Comparison of ENCODE assay signal across 8 cellular contexts in genomic region chr2:120253021-120253882, GRCh38. TPM values are rescaled to one million over a fixed set of nuclear protein-coding genes. Genes with fewer than 3 reads are reported as not detected.
DNase-seq lines count a peak whose midpoint lies in the region; ATAC-seq, FAIRE-seq and TF ChIP-seq lines count a peak whose summit lies in the region.

No MANE protein-coding gene starts in this region.

- no peaks in the 10 kb centered on the region for H4K20me1 ChIP-seq in SU-DHL-6 (ENCODE audit: low read depth, low read length)

- peaks cover 58% of the 10 kb centered on the region for H3K4me1 Mint-ChIP-seq in brain

- H3K9ac ChIP-seq in SU-DHL-6 (ENCODE audit: low read length): peak overlapping the region; percentile 51

- peak overlapping the region; percentile 74 to 94 (median 83) for H3K27ac Mint-ChIP-seq in brain

- H3K27me3 Mint-ChIP-seq in brain: peaks cover 32% of the 10 kb centered on the region

- H3F3A ChIP-seq in SU-DHL-6 (ENCODE audit: insufficient read depth): no peaks in the 10 kb centered on the region

- H3K27ac ChIP-seq in SU-DHL-6 (ENCODE audit: low read depth, low read length): no peak overlapping the region

- DNase-seq in NCI-H1105 treated with DMSO at 0.1 percent for 48 hours (lab: John Stamatoyannopoulos, UW) (peak; percentile 19), NCI-H1105 (lab: John Stamatoyannopoulos, UW) (no peak), HTR-8/SVneo (ENCODE audit: insufficient read length, low spot score) (peak; percentile 66), hypothalamus (lab: John Stamatoyannopoulos, UW) (peak in 50 of 51 donors; percentile 35 to 91 (median 72)), putamen (ENCODE audit: low spot score) (peak; percentile 74)

- FAIRE-seq in HTR-8/SVneo (lab: Jason Lieb, UNC): no peak

- no peaks in the 10 kb centered on the region for H3K9me2 ChIP-seq in SU-DHL-6 (replicated peaks; ENCODE audit: insufficient read depth, low read length)

- H3K27me3 ChIP-seq in SU-DHL-6 (ENCODE audit: low read length): no peaks in the 10 kb centered on the region

- no peaks in the 10 kb centered on the region for H3K36me3 ChIP-seq in SU-DHL-6 (ENCODE audit: low read length)

- peak overlapping the region; percentile 85 to 99 (median 97) for H3K4me3 Mint-ChIP-seq in brain

- peak overlapping the region; percentile 63 for H3K4me3 ChIP-seq in SU-DHL-6 (ENCODE audit: insufficient read depth, low read length, poor library complexity, severe bottlenecking)

- H2AFZ ChIP-seq in SU-DHL-6 (ENCODE audit: low read depth, low read length, severe bottlenecking): peak overlapping the region; percentile 21

- H3K4me2 ChIP-seq in SU-DHL-6 (ENCODE audit: low read depth, low read length, poor library complexity, severe bottlenecking): peak overlapping the region; percentile 77

- H3K79me2 ChIP-seq in SU-DHL-6 (ENCODE audit: insufficient read depth, low read length): no peaks in the 10 kb centered on the region

- TF ChIP-seq CTCF in SU-DHL-6 (IDR thresholded peaks at IDR 0.05; ENCODE audit: insufficient read depth, low read length, poor library complexity, severe bottlenecking) (no peak), brain (conservative IDR thresholded peaks at IDR 0.05) (peak; percentile 60 to 63)

- H3K36me3 Mint-ChIP-seq in brain: peaks cover 21% of the 10 kb centered on the region

- ATAC-seq in GM21526 (IDR thresholded peaks at IDR 0.05; ENCODE audit: low FRiP score, unreplicated experiment): peak; percentile 37

- H3K9me3 Mint-ChIP-seq in brain: peaks cover 0 to 6% (median 2%) of the 10 kb centered on the region in 5 experiments

- no peaks in the 10 kb centered on the region for H3K9me3 ChIP-seq in SU-DHL-6 (ENCODE audit: insufficient read depth, low read length)

RNA-seq across cellular contexts. Expression of gene RALB, which starts 0.6 kb away (rescaled TPM):
- 34.2 TPM for polyA plus RNA-seq in brain (ENCODE audit: insufficient read depth, low read depth, low replicate concordance)

RNA-seq across cellular contexts. Expression of gene TMEM185B, which starts 30.1 kb away (rescaled TPM):
- polyA plus RNA-seq in brain (ENCODE audit: insufficient read depth, low read depth, low replicate concordance): 7.3 TPM
